In the genomic region with DNA sequence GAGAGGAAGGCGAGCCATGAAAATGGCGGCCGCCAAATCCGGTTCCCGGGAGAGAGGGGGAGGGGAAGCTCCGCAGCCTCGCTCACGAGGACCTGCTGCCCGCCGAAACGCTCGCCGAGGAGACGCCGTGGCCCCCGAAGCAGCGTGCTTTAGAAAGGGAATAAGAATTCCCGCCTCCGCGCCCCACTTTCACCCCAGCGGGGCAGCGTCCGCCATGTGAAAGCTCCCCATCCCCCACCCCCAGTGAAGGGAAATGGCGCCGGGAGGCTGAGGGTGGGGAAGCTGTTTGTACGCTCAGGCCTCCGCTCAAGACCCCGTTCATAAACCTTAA, we compare ENCODE assay signal across 1 cellular context.
A peak's percentile ranks its signal among the peaks of the same experiment; 100 is the strongest.
TF ChIP-seq lines count a peak whose summit lies in the region.

No MANE protein-coding gene starts in this region.

TF ChIP-seq in WTC11, 78 proteins besides CTCF, POLR2A, EP300 and RAD21 (continued from another document):
- TF ChIP-seq, protein P1, sequence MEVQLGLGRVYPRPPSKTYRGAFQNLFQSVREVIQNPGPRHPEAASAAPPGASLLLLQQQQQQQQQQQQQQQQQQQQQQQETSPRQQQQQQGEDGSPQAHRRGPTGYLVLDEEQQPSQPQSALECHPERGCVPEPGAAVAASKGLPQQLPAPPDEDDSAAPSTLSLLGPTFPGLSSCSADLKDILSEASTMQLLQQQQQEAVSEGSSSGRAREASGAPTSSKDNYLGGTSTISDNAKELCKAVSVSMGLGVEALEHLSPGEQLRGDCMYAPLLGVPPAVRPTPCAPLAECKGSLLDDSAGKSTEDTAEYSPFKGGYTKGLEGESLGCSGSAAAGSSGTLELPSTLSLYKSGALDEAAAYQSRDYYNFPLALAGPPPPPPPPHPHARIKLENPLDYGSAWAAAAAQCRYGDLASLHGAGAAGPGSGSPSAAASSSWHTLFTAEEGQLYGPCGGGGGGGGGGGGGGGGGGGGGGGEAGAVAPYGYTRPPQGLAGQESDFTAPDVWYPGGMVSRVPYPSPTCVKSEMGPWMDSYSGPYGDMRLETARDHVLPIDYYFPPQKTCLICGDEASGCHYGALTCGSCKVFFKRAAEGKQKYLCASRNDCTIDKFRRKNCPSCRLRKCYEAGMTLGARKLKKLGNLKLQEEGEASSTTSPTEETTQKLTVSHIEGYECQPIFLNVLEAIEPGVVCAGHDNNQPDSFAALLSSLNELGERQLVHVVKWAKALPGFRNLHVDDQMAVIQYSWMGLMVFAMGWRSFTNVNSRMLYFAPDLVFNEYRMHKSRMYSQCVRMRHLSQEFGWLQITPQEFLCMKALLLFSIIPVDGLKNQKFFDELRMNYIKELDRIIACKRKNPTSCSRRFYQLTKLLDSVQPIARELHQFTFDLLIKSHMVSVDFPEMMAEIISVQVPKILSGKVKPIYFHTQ (CRISPR knock-in tag; IDR thresholded peaks at IDR 0.05): peak; percentile 42
- TF ChIP-seq, protein P2, sequence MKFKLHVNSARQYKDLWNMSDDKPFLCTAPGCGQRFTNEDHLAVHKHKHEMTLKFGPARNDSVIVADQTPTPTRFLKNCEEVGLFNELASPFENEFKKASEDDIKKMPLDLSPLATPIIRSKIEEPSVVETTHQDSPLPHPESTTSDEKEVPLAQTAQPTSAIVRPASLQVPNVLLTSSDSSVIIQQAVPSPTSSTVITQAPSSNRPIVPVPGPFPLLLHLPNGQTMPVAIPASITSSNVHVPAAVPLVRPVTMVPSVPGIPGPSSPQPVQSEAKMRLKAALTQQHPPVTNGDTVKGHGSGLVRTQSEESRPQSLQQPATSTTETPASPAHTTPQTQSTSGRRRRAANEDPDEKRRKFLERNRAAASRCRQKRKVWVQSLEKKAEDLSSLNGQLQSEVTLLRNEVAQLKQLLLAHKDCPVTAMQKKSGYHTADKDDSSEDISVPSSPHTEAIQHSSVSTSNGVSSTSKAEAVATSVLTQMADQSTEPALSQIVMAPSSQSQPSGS (CRISPR knock-in tag; IDR thresholded peaks at IDR 0.05; ENCODE audit: borderline replicate concordance, low read depth): no peak
- TF ChIP-seq ESRRA (CRISPR knock-in tag; IDR thresholded peaks at IDR 0.05; ENCODE audit: borderline replicate concordance) (0 out of 2 replicates have a peak, but pooled peaks have one; percentile 28), CREM (CRISPR knock-in tag; IDR thresholded peaks at IDR 0.05) (no peak; the same call in 1 of the 2 replicates), NFATC4 (CRISPR knock-in tag; IDR thresholded peaks at IDR 0.05) (peak; percentile 88), TCF7 (CRISPR knock-in tag; IDR thresholded peaks at IDR 0.05; ENCODE audit: low read depth) (no peak), SMAD3 (CRISPR knock-in tag; IDR thresholded peaks at IDR 0.05; ENCODE audit: borderline replicate concordance) (no peak), EMX1 (CRISPR knock-in tag; IDR thresholded peaks at IDR 0.05) (peak; percentile 93; the same call in 1 of the 2 replicates), ZNF396 (CRISPR knock-in tag; IDR thresholded peaks at IDR 0.05; ENCODE audit: borderline replicate concordance) (no peak), ZNF138 (CRISPR knock-in tag; conservative IDR thresholded peaks at IDR 0.05) (no peak), NFE2L1 (CRISPR knock-in tag; IDR thresholded peaks at IDR 0.05) (no peak), MYBL2 (CRISPR knock-in tag; IDR thresholded peaks at IDR 0.05) (no peak), ATF1 (CRISPR knock-in tag; IDR thresholded peaks at IDR 0.05) (no peak), ZNF671 (CRISPR knock-in tag; IDR thresholded peaks at IDR 0.05) (0 out of 2 replicates have a peak, but pooled peaks have one; percentile 39), HMGA2 (CRISPR knock-in tag; IDR thresholded peaks at IDR 0.05) (peak; percentile 3; the same call in 1 of the 2 replicates), SMAD4 (CRISPR knock-in tag; IDR thresholded peaks at IDR 0.05) (no peak), OVOL2 (CRISPR knock-in tag; IDR thresholded peaks at IDR 0.05; ENCODE audit: borderline replicate concordance) (no peak), FOXK1 (CRISPR knock-in tag; IDR thresholded peaks at IDR 0.05) (no peak), NR1H2 (CRISPR knock-in tag; IDR thresholded peaks at IDR 0.05) (no peak), ZNF121 (CRISPR knock-in tag; IDR thresholded peaks at IDR 0.05) (peak; percentile 76)
- TF ChIP-seq, protein P3, sequence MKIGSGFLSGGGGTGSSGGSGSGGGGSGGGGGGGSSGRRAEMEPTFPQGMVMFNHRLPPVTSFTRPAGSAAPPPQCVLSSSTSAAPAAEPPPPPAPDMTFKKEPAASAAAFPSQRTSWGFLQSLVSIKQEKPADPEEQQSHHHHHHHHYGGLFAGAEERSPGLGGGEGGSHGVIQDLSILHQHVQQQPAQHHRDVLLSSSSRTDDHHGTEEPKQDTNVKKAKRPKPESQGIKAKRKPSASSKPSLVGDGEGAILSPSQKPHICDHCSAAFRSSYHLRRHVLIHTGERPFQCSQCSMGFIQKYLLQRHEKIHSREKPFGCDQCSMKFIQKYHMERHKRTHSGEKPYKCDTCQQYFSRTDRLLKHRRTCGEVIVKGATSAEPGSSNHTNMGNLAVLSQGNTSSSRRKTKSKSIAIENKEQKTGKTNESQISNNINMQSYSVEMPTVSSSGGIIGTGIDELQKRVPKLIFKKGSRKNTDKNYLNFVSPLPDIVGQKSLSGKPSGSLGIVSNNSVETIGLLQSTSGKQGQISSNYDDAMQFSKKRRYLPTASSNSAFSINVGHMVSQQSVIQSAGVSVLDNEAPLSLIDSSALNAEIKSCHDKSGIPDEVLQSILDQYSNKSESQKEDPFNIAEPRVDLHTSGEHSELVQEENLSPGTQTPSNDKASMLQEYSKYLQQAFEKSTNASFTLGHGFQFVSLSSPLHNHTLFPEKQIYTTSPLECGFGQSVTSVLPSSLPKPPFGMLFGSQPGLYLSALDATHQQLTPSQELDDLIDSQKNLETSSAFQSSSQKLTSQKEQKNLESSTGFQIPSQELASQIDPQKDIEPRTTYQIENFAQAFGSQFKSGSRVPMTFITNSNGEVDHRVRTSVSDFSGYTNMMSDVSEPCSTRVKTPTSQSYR (CRISPR knock-in tag; IDR thresholded peaks at IDR 0.05): peak; percentile 46; the same call in 1 of the 2 replicates
- TF ChIP-seq, protein P4, sequence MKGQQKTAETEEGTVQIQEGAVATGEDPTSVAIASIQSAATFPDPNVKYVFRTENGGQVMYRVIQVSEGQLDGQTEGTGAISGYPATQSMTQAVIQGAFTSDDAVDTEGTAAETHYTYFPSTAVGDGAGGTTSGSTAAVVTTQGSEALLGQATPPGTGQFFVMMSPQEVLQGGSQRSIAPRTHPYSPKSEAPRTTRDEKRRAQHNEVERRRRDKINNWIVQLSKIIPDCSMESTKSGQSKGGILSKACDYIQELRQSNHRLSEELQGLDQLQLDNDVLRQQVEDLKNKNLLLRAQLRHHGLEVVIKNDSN (CRISPR knock-in tag; IDR thresholded peaks at IDR 0.05): no peak
- TF ChIP-seq, protein P5, sequence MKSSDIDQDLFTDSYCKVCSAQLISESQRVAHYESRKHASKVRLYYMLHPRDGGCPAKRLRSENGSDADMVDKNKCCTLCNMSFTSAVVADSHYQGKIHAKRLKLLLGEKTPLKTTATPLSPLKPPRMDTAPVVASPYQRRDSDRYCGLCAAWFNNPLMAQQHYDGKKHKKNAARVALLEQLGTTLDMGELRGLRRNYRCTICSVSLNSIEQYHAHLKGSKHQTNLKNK (CRISPR knock-in tag; IDR thresholded peaks at IDR 0.05): peak; percentile 94
- TF ChIP-seq, protein P6, sequence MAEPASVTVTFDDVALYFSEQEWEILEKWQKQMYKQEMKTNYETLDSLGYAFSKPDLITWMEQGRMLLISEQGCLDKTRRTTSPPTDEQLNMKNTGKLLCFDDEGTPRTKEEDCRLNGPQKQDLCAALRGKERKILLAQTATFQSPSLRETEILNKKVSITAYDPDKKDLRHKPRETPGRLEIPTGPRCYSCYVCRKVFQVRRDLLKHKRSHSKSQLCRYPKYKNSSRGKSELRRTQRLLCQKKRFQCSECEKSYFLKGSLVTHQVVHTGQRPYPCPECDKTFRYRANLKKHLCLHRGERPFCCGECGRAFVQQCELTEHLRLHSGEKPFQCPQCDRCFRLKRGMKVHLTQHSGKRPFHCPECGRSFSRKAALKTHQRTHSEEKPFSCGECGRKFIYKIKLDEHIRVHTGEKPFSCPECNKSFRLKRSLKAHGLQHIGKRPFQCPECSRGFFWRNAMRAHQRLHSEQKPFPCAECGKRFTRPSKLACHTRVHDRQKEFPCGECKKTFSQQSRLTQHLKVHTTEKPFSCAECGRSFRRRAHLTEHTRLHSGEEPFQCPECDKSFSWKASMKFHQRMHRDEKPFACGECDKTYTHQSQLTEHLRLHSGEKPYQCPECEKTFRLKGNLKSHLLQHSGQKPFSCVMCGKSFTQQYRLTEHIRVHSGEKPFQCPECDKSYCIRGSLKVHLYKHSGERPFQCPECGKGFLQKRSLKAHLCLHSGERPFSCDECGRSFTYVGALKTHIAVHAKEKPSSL (CRISPR knock-in tag; conservative IDR thresholded peaks at IDR 0.05): peak; percentile 85
- TF ChIP-seq, protein P7, sequence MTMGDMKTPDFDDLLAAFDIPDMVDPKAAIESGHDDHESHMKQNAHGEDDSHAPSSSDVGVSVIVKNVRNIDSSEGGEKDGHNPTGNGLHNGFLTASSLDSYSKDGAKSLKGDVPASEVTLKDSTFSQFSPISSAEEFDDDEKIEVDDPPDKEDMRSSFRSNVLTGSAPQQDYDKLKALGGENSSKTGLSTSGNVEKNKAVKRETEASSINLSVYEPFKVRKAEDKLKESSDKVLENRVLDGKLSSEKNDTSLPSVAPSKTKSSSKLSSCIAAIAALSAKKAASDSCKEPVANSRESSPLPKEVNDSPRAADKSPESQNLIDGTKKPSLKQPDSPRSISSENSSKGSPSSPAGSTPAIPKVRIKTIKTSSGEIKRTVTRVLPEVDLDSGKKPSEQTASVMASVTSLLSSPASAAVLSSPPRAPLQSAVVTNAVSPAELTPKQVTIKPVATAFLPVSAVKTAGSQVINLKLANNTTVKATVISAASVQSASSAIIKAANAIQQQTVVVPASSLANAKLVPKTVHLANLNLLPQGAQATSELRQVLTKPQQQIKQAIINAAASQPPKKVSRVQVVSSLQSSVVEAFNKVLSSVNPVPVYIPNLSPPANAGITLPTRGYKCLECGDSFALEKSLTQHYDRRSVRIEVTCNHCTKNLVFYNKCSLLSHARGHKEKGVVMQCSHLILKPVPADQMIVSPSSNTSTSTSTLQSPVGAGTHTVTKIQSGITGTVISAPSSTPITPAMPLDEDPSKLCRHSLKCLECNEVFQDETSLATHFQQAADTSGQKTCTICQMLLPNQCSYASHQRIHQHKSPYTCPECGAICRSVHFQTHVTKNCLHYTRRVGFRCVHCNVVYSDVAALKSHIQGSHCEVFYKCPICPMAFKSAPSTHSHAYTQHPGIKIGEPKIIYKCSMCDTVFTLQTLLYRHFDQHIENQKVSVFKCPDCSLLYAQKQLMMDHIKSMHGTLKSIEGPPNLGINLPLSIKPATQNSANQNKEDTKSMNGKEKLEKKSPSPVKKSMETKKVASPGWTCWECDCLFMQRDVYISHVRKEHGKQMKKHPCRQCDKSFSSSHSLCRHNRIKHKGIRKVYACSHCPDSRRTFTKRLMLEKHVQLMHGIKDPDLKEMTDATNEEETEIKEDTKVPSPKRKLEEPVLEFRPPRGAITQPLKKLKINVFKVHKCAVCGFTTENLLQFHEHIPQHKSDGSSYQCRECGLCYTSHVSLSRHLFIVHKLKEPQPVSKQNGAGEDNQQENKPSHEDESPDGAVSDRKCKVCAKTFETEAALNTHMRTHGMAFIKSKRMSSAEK (CRISPR knock-in tag; IDR thresholded peaks at IDR 0.05; ENCODE audit: borderline replicate concordance): peak; percentile 78; the same call in 1 of the 2 replicates
